23 cellular contexts compared by ENCODE assay signal in the genomic region with DNA sequence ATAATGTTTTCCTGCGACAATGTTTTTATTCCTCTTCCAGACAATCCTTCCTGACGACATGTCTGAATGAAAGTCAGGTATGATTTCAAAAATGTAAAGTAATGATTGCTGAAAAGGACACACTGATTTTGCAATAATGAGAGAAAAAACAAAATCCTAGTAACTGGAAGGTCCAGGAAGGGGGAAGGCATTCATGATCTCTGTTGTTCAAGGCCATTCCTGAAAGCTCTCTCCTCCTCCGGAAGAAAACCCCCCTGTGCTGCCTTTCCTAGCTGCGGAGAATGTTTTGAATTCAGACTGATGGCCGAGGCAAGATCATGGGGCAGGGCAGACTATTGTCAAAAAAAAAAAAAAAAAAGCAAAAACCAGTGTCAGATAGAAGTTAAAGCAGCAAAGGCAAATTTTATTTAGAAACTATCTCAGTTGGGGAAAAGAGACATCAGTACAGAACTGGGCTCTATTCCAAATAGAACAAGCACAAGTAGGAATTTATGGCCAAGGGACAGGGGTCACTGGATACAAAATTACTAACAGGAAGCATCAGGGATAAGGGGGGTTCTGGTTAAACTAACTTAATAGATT. TPM values are rescaled to one million over a fixed set of nuclear protein-coding genes. Genes with fewer than 3 reads are reported as not detected.
"Had no signal": no experiment of that assay in that cellular context is flagged by ENCODE, and none has a peak within 500 bp of the region (broad histone marks: within the 10 kb centered on the region; RNA-seq: fewer than 3 reads in every experiment).

No MANE protein-coding gene starts in this region.

- H3K9me3 Mint-ChIP-seq: activated naive CD8-positive, alpha-beta T cell treated with anti-CD3 and anti-CD28 coated beads, Interleukin-2, amount 10 ng/mL, durations not matched to agents 7 days and 5 days; WTC11 had no signal

- ATAC-seq: activated CD8-positive, alpha-beta T cell treated with anti-CD3 and anti-CD28 coated beads, Interleukin-2, amount 10 ng/mL, durations not matched to agents 7 days and 5 days; T-helper 17 cell had no signal

- DNase-seq: activated CD4-positive, alpha-beta T cell treated with anti-CD3 and anti-CD28 coated beads for 48 hours; activated CD4-positive, alpha-beta T cell treated with anti-CD3 and anti-CD28 coated beads, Interleukin-2, amount 50 U/mL, for 4 hours; activated CD4-positive, CD25-positive, alpha-beta regulatory T cell treated with anti-CD3 and anti-CD28 coated beads, Interleukin-2, amount 50 U/mL, for 72 hours; activated CD8-positive, alpha-beta memory T cell treated with anti-CD3 and anti-CD28 coated beads, Interleukin-2, amount 50 U/mL, for 48 hours; activated CD8-positive, alpha-beta T cell treated with anti-CD3 and anti-CD28 coated beads, Interleukin-2, amount 10 ng/mL, durations not matched to agents 7 days and 5 days; activated naive CD4-positive, alpha-beta T cell treated with anti-CD3 and anti-CD28 coated beads, Interleukin-2, amount 50 U/mL, for 16 hours; activated naive CD8-positive, alpha-beta T cell treated with anti-CD3 and anti-CD28 coated beads, Interleukin-2, amount 10 ng/mL, durations not matched to agents 7 days and 5 days; activated T-cell treated with anti-CD3 and anti-CD28 coated beads, Interleukin-2, amount 50 U/mL, for 1 hour; adrenal gland; anterior cingulate cortex; caudate nucleus; NCI-H1092; NCI-H1417; NCI-H1930; NCI-H2171; NCI-H2227 treated with DMSO at 0.1 percent for 48 hours; NCI-H526 treated with DMSO at 0.1 percent for 48 hours; NCI-H82; SIG-M5; T-helper 17 cell; T-helper 9 cell had no signal

- H3K4me1 ChIP-seq: adrenal gland, breast epithelium had no signal

- H3K9me3 ChIP-seq: adrenal gland, breast epithelium had no signal

- H3K4me3 Mint-ChIP-seq: activated CD8-positive, alpha-beta T cell treated with anti-CD3 and anti-CD28 coated beads, Interleukin-2, amount 10 ng/mL, durations not matched to agents 7 days and 5 days; activated naive CD8-positive, alpha-beta T cell treated with anti-CD3 and anti-CD28 coated beads, Interleukin-2, amount 10 ng/mL, durations not matched to agents 7 days and 5 days; WTC11 had no signal

- H3K27ac Mint-ChIP-seq: activated CD8-positive, alpha-beta T cell treated with anti-CD3 and anti-CD28 coated beads, Interleukin-2, amount 10 ng/mL, durations not matched to agents 7 days and 5 days; activated naive CD8-positive, alpha-beta T cell treated with anti-CD3 and anti-CD28 coated beads, Interleukin-2, amount 10 ng/mL, durations not matched to agents 7 days and 5 days; T-helper 17 cell had no signal

- H3K36me3 Mint-ChIP-seq: activated naive CD8-positive, alpha-beta T cell treated with anti-CD3 and anti-CD28 coated beads, Interleukin-2, amount 10 ng/mL, durations not matched to agents 7 days and 5 days; WTC11 had no signal

- H3K27ac ChIP-seq: adrenal gland, breast epithelium had no signal

- H3K4me3 ChIP-seq: adrenal gland, breast epithelium had no signal

- H3K36me3 ChIP-seq: adrenal gland, breast epithelium had no signal

- H3K4me1 Mint-ChIP-seq: activated naive CD8-positive, alpha-beta T cell treated with anti-CD3 and anti-CD28 coated beads, Interleukin-2, amount 10 ng/mL, durations not matched to agents 7 days and 5 days had no signal

RNA-seq across cellular contexts. Expression of a gene that starts 36.4 kb away (rescaled TPM):
- total RNA-seq: T-helper 17 cell had no signal
